In genomic region chrX:69196666-69197065, GRCh38 we compare ENCODE assay signal across 26 cellular contexts.
"Had no signal": no experiment of that assay in that cellular context is flagged by ENCODE, and none has a peak within 500 bp of the region (broad histone marks: within the 10 kb centered on the region; RNA-seq: fewer than 3 reads in every experiment).

No MANE protein-coding gene starts in this region.

- H3K36me3 ChIP-seq: esophagus squamous epithelium, lower lobe of right lung, pancreas, right lobe of liver, transverse colon had no signal

- H3K4me1 Mint-ChIP-seq: immature natural killer cell; naive thymus-derived CD8-positive, alpha-beta T cell had no signal

- H3K4me3 ChIP-seq: esophagus squamous epithelium, lower lobe of right lung, pancreas, right lobe of liver, transverse colon had no signal

- H3K36me3 Mint-ChIP-seq: immature natural killer cell; naive thymus-derived CD8-positive, alpha-beta T cell; stimulated activated naive B cell treated with anti-CD40 and anti-IgM and Interleukin-4, amounts not matched to agents 10 μg/mL and 1 μg/mL and 100 μg/mL, for 72 hours had no signal

- H3K27ac ChIP-seq: esophagus squamous epithelium, lower lobe of right lung, pancreas, right lobe of liver, transverse colon had no signal

- FAIRE-seq: endometrium, pancreas, small intestine had no signal

- H3K27ac Mint-ChIP-seq: effector memory CD8-positive, alpha-beta T cell; immature natural killer cell; nephron progenitor cell; stimulated activated naive B cell treated with anti-CD40 and anti-IgM and Interleukin-4, amounts not matched to agents 10 μg/mL and 1 μg/mL and 100 μg/mL, for 72 hours; stimulated activated naive CD8-positive, alpha-beta T cell treated with anti-CD3 and anti-CD28 coated beads, Interleukin-15, Interleukin-2, amounts not matched to agents 100 ng/mL and 50 ng/mL, for 24 hours had no signal

- H3K27me3 Mint-ChIP-seq: effector memory CD8-positive, alpha-beta T cell; stimulated activated naive CD8-positive, alpha-beta T cell treated with anti-CD3 and anti-CD28 coated beads, Interleukin-15, Interleukin-2, amounts not matched to agents 100 ng/mL and 50 ng/mL, for 24 hours had no signal

- H3K4me3 Mint-ChIP-seq: effector memory CD8-positive, alpha-beta T cell; immature natural killer cell; naive thymus-derived CD8-positive, alpha-beta T cell; nephron progenitor cell; stimulated activated naive B cell treated with anti-CD40 and anti-IgM and Interleukin-4, amounts not matched to agents 10 μg/mL and 1 μg/mL and 100 μg/mL, for 72 hours; stimulated activated naive CD8-positive, alpha-beta T cell treated with anti-CD3 and anti-CD28 coated beads, Interleukin-15, Interleukin-2, amounts not matched to agents 100 ng/mL and 50 ng/mL, for 24 hours had no signal

- H3K4me1 ChIP-seq: esophagus squamous epithelium, lower lobe of right lung, pancreas, right lobe of liver, transverse colon had no signal

- H3K9me3 Mint-ChIP-seq: effector memory CD8-positive, alpha-beta T cell; immature natural killer cell; naive thymus-derived CD8-positive, alpha-beta T cell; stimulated activated naive B cell treated with anti-CD40 and anti-IgM and Interleukin-4, amounts not matched to agents 10 μg/mL and 1 μg/mL and 100 μg/mL, for 72 hours; stimulated activated naive CD8-positive, alpha-beta T cell treated with anti-CD3 and anti-CD28 coated beads, Interleukin-15, Interleukin-2, amounts not matched to agents 100 ng/mL and 50 ng/mL, for 24 hours had no signal

- DNase-seq: cortex of kidney; effector memory CD8-positive, alpha-beta T cell; erythroblast; esophagus squamous epithelium; foreskin melanocyte; glutamatergic neuron; hypothalamus; immature natural killer cell; islet precursor cell; kidney glomerular epithelial cell; left colon; left ventricle myocardium superior; lower lobe of right lung; naive thymus-derived CD8-positive, alpha-beta T cell; nephron progenitor cell; occipital lobe; pancreas; retina; right lobe of liver; small intestine; stimulated activated CD4-positive, alpha-beta T cell treated with anti-CD3 and anti-CD28 coated beads, Interleukin-15, amount 100 ng/mL, for 24 hours; stimulated activated CD4-positive, alpha-beta T cell treated with anti-CD3 and anti-CD28 coated beads, Interleukin-2, amount 100 ng/mL, for 48 hours; stimulated activated naive B cell treated with anti-CD40 and anti-IgM and Interleukin-4, amounts not matched to agents 10 μg/mL and 1 μg/mL and 100 μg/mL, for 72 hours; transverse colon had no signal

- H3K27me3 ChIP-seq: esophagus squamous epithelium, right lobe of liver, transverse colon had no signal

- H3K9me3 ChIP-seq: esophagus squamous epithelium, lower lobe of right lung, pancreas, right lobe of liver, transverse colon had no signal

- ATAC-seq: effector memory CD8-positive, alpha-beta T cell; left colon; left ventricle myocardium superior; lower lobe of right lung; naive thymus-derived CD8-positive, alpha-beta T cell; pancreas; right lobe of liver; stimulated activated naive B cell treated with anti-CD40 and anti-IgM and Interleukin-4, amounts not matched to agents 10 μg/mL and 1 μg/mL and 100 μg/mL, for 72 hours had no signal
